ENCODE assay signal across 17 cellular contexts in the genomic region with DNA sequence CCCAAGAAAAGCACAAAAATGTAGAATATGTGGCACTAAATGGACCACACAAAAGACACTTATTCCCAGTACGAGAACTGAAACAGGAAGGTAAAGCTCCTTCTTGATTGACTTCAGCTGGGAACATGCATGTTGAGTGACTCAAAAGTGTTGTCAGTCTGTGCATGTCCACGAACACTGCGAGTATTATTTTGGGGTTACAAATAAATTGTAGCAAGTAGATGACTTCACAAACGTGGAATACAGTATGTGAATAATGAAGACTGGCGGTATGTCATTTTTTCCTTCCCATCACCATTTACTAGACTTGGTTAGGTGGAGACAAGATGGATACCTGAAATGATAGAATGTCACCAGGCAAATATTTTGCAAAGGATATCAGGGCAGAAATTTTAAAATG. TPM values are rescaled to one million over a fixed set of nuclear protein-coding genes. Genes with fewer than 3 reads are reported as not detected.
DNase-seq lines count a peak whose midpoint lies in the region; ATAC-seq and TF ChIP-seq lines count a peak whose summit lies in the region.
"Had no signal": no experiment of that assay in that cellular context is flagged by ENCODE, and none has a peak within 500 bp of the region (broad histone marks: within the 10 kb centered on the region; RNA-seq: fewer than 3 reads in every experiment).

No MANE protein-coding gene starts in this region.

- no peak overlapping the region for H3K4me3 ChIP-seq in Peyer's patch
- H3K4me3 ChIP-seq: BLaER1 treated with 17β-estradiol and CSF1 and Interleukin-3, amounts not matched to agents 10 nM and 100 nM had no signal

- H3K36me3 Mint-ChIP-seq in activated T-cell treated with anti-CD3 and anti-CD28 coated beads, Interleukin-2, amount 50 U/mL, for 72 hours (ENCODE audit: insufficient read depth in 2 of 2): peaks cover 0 to 4% of the 10 kb centered on the region in 2 donors
- peaks cover 68% of the 10 kb centered on the region for H3K36me3 Mint-ChIP-seq in activated T-cell treated with anti-CD3 and anti-CD28 coated beads, Interleukin-2, amount 50 U/mL, for 24 hours (ENCODE audit: low read depth)
- peaks cover 31% of the 10 kb centered on the region for H3K36me3 Mint-ChIP-seq in central memory CD8-positive, alpha-beta T cell (ENCODE audit: insufficient read depth)

- no peaks in the 10 kb centered on the region for H3K4me1 Mint-ChIP-seq in activated T-cell treated with anti-CD3 and anti-CD28 coated beads, Interleukin-2, amount 50 U/mL, for 72 hours (ENCODE audit: low read depth)
- H3K4me1 Mint-ChIP-seq in activated T-cell treated with anti-CD3 and anti-CD28 coated beads, Interleukin-2, amount 50 U/mL, for 24 hours (ENCODE audit: low read depth): no peaks in the 10 kb centered on the region
- peaks cover 10% of the 10 kb centered on the region for H3K4me1 Mint-ChIP-seq in central memory CD8-positive, alpha-beta T cell

- no peaks in the 10 kb centered on the region for H3K36me3 ChIP-seq in Peyer's patch

- peak overlapping the region; percentile 48 for H3K27ac Mint-ChIP-seq in activated T-cell treated with anti-CD3 and anti-CD28 coated beads, Interleukin-2, amount 50 U/mL, for 72 hours
- no peak overlapping the region for H3K27ac Mint-ChIP-seq in activated T-cell treated with anti-CD3 and anti-CD28 coated beads, Interleukin-2, amount 50 U/mL, for 24 hours
- peak overlapping the region; percentile 27 for H3K27ac Mint-ChIP-seq in central memory CD8-positive, alpha-beta T cell (ENCODE audit: low read depth)

- no peak for TF ChIP-seq CTCF in Peyer's patch (IDR thresholded peaks at IDR 0.05)

- no peaks in the 10 kb centered on the region for H3K27me3 ChIP-seq in Peyer's patch
- H3K27me3 ChIP-seq: BLaER1 treated with 17β-estradiol and CSF1 and Interleukin-3, amounts not matched to agents 10 nM and 100 nM had no signal

- no peaks in the 10 kb centered on the region for H3K27me3 Mint-ChIP-seq in activated T-cell treated with anti-CD3 and anti-CD28 coated beads, Interleukin-2, amount 50 U/mL, for 72 hours (ENCODE audit: low read depth)
- H3K27me3 Mint-ChIP-seq in activated T-cell treated with anti-CD3 and anti-CD28 coated beads, Interleukin-2, amount 50 U/mL, for 24 hours: no peaks in the 10 kb centered on the region
- no peaks in the 10 kb centered on the region for H3K27me3 Mint-ChIP-seq in central memory CD8-positive, alpha-beta T cell
- H3K27me3 Mint-ChIP-seq: CD4-positive, alpha-beta memory T cell had no signal

- no peaks in the 10 kb centered on the region for H3K9me3 ChIP-seq in Peyer's patch
- H3K9me3 ChIP-seq: BLaER1 treated with 17β-estradiol and CSF1 and Interleukin-3, amounts not matched to agents 10 nM and 100 nM had no signal

- no peaks in the 10 kb centered on the region for H3K4me1 ChIP-seq in Peyer's patch
- H3K4me1 ChIP-seq: BLaER1 treated with 17β-estradiol and CSF1 and Interleukin-3, amounts not matched to agents 10 nM and 100 nM had no signal

- DNase-seq in activated T-cell treated with anti-CD3 and anti-CD28 coated beads, Interleukin-2, amount 50 U/mL, for 72 hours: no peak
- no peak for DNase-seq in activated T-cell treated with anti-CD3 and anti-CD28 coated beads, Interleukin-2, amount 50 U/mL, for 24 hours
- DNase-seq in MV-4-11 (lab: John Stamatoyannopoulos, UW): peak; percentile 52
- DNase-seq in central memory CD8-positive, alpha-beta T cell (ENCODE audit: low spot score in 2 of 2): no peak
- no peak for DNase-seq in NCI-H2081 treated with DMSO at 0.1 percent for 48 hours (lab: John Stamatoyannopoulos, UW)
- no peak for DNase-seq in NCI-H146 (lab: John Stamatoyannopoulos, UW)
- DNase-seq in Peyer's patch: no peak
- no peak for DNase-seq in G401 (ENCODE audit: low spot score)
- DNase-seq: AML-193; CD4-positive, alpha-beta memory T cell; DMS79; EL; GDM1; GOT3; H9 had no signal

- H3K4me3 Mint-ChIP-seq in activated T-cell treated with anti-CD3 and anti-CD28 coated beads, Interleukin-2, amount 50 U/mL, for 72 hours: no peak overlapping the region
- no peak overlapping the region for H3K4me3 Mint-ChIP-seq in activated T-cell treated with anti-CD3 and anti-CD28 coated beads, Interleukin-2, amount 50 U/mL, for 24 hours
- no peak overlapping the region for H3K4me3 Mint-ChIP-seq in central memory CD8-positive, alpha-beta T cell
- H3K4me3 Mint-ChIP-seq: CD4-positive, alpha-beta memory T cell; H9 had no signal

- no peaks in the 10 kb centered on the region for H3K9me3 Mint-ChIP-seq in activated T-cell treated with anti-CD3 and anti-CD28 coated beads, Interleukin-2, amount 50 U/mL, for 72 hours
- no peaks in the 10 kb centered on the region for H3K9me3 Mint-ChIP-seq in activated T-cell treated with anti-CD3 and anti-CD28 coated beads, Interleukin-2, amount 50 U/mL, for 24 hours
- H3K9me3 Mint-ChIP-seq in central memory CD8-positive, alpha-beta T cell: no peaks in the 10 kb centered on the region
- H3K9me3 Mint-ChIP-seq: CD4-positive, alpha-beta memory T cell; H9 had no signal

- no peak for ATAC-seq in activated T-cell treated with anti-CD3 and anti-CD28 coated beads, Interleukin-2, amount 50 U/mL, for 72 hours (replicated peaks in 1 of 2)
- ATAC-seq in central memory CD8-positive, alpha-beta T cell (replicated peaks; ENCODE audit: extremely low read depth, poor library complexity, severe bottlenecking): no peak

- in situ Hi-C loops in G401 (cut with HindIII; ENCODE audit: low sequenced_read_pairs): no loop called here

- H3K27ac ChIP-seq in Peyer's patch: no peak overlapping the region
- H3K27ac ChIP-seq: 22Rv1; BLaER1 treated with 17β-estradiol and CSF1 and Interleukin-3, amounts not matched to agents 10 nM and 100 nM had no signal

- no peak for TF ChIP-seq POLR2A in Peyer's patch (IDR thresholded peaks at IDR 0.05)

RNA-seq across cellular contexts. Expression of a gene that starts 45.4 kb away (rescaled TPM):
- total RNA-seq in activated T-cell treated with anti-CD3 and anti-CD28 coated beads, Interleukin-2, amount 50 U/mL, for 72 hours: 10 to 100 TPM in 1 of 2 donors, 1 to 10 TPM in 1; 9.1 to 10.9 TPM
- 10 to 100 TPM in 1 of 4 donors, 1 to 10 TPM in 3; 2.8 to 22.3 (median 7.5) TPM for total RNA-seq in Peyer's patch
- 28.5 and 54.6 TPM in 2 replicates for total RNA-seq in G401 (2014; rRNA removed; shearing (Covaris generic))
